ENCODE assay signal across 16 cellular contexts in the genomic region with DNA sequence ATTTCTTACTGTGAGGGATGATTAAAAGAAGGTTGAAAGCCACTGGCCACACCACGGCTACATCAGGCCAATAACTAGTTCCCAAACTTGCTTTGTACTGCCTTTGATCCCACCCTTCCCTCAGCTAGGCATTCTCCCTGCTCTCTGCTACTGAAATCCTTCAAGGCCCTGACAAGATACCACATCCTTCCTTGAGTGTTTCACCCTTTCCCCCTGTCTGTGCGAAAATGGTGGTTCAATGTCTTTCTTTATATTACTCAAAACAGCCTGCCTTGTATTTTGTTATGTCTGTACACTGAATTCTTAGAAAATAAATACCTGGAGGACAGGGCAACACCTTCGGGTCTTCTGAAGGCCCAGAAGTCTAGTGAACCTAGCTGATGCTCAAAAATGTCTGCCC. TPM values are rescaled to one million over a fixed set of nuclear protein-coding genes. Genes with fewer than 3 reads are reported as not detected.
DNase-seq lines count a peak whose midpoint lies in the region; ATAC-seq and TF ChIP-seq lines count a peak whose summit lies in the region.
"Had no signal": no experiment of that assay in that cellular context is flagged by ENCODE, and none has a peak within 500 bp of the region (broad histone marks: within the 10 kb centered on the region; RNA-seq: fewer than 3 reads in every experiment).

No MANE protein-coding gene starts in this region.

- CTCF ChIA-PET in CD4-positive, alpha-beta T cell (lab: Charles Lee) = interaction anchor here (0.6 to 1.3 kb wide), 3 partner anchors 8 to 250 kb away, joined by 3 read pairs; a partner anchor contains a TSS

- TF ChIP-seq CTCF in CD4-positive, alpha-beta T cell (IDR thresholded peaks at IDR 0.05) = no peak
- TF ChIP-seq CTCF in KMS-11 (conservative IDR thresholded peaks at IDR 0.05; ENCODE audit: low read depth, low read length) (no peak), neutrophil (IDR thresholded peaks at IDR 0.05) (no peak), BE2C (IDR thresholded peaks at IDR 0.05; ENCODE audit: low read depth, low read length) (no peak)

- H3K36me3 Mint-ChIP-seq in CD4-positive, alpha-beta T cell (ENCODE audit: low read depth) = peaks cover 19% of the 10 kb centered on the region
- H3K36me3 Mint-ChIP-seq in activated naive CD8-positive, alpha-beta T cell treated with anti-CD3 and anti-CD28 coated beads for 36 hours = peaks cover 3% of the 10 kb centered on the region

- H3K4me2 ChIP-seq in KMS-11 = no peak overlapping the region

- H3K27me3 ChIP-seq in CD4-positive, alpha-beta T cell (ENCODE audit: control insufficient read depth, insufficient read depth, low read length) = no peaks in the 10 kb centered on the region
- H3K27me3 ChIP-seq in KMS-11 (ENCODE audit: insufficient read depth, low read depth) (no peaks in the 10 kb centered on the region), neutrophil (no peaks in the 10 kb centered on the region), BE2C (no peaks in the 10 kb centered on the region)
- H3K27me3 ChIP-seq: suprapubic skin had no signal

- no peaks in the 10 kb centered on the region for H3K79me2 ChIP-seq in KMS-11 (ENCODE audit: insufficient read depth, low read depth)

- H3K27me3 Mint-ChIP-seq in CD4-positive, alpha-beta T cell = no peaks in the 10 kb centered on the region
- peaks cover 4% of the 10 kb centered on the region for H3K27me3 Mint-ChIP-seq in activated naive CD8-positive, alpha-beta T cell treated with anti-CD3 and anti-CD28 coated beads for 36 hours
- H3K27me3 Mint-ChIP-seq: progenitor cell of endocrine pancreas had no signal

- H3K4me1 Mint-ChIP-seq in CD4-positive, alpha-beta T cell (ENCODE audit: low read depth) = peaks cover 48% of the 10 kb centered on the region
- peaks cover 42% of the 10 kb centered on the region for H3K4me1 Mint-ChIP-seq in activated naive CD8-positive, alpha-beta T cell treated with anti-CD3 and anti-CD28 coated beads for 36 hours

- no peak for ATAC-seq in CD4-positive, alpha-beta T cell (ENCODE audit: poor library complexity)
- ATAC-seq in HG03045 (IDR thresholded peaks at IDR 0.05; ENCODE audit: unreplicated experiment) = no peak
- ATAC-seq: Right ventricle myocardium inferior had no signal

- H3K4me3 Mint-ChIP-seq in CD4-positive, alpha-beta T cell = peak overlapping the region; percentile 95
- no peak overlapping the region for H3K4me3 Mint-ChIP-seq in activated naive CD8-positive, alpha-beta T cell treated with anti-CD3 and anti-CD28 coated beads for 36 hours

- H3K27ac Mint-ChIP-seq in CD4-positive, alpha-beta T cell = no peak overlapping the region
- peak overlapping the region; percentile 55 for H3K27ac Mint-ChIP-seq in activated naive CD8-positive, alpha-beta T cell treated with anti-CD3 and anti-CD28 coated beads for 36 hours
- H3K27ac Mint-ChIP-seq: progenitor cell of endocrine pancreas had no signal

- intact Hi-C loops in CD4-positive, alpha-beta T cell (cut with DNase I, micrococcal nuclease) = loop anchor here in 1 of 2 experiments (5.0 to 10.0 kb wide), 4 partner anchors 624 to 1716 kb away; a partner anchor contains a TSS

- no peaks in the 10 kb centered on the region for H3K9me3 ChIP-seq in CD4-positive, alpha-beta T cell (ENCODE audit: control insufficient read depth, low read length)
- H3K9me3 ChIP-seq in neutrophil (no peaks in the 10 kb centered on the region), BE2C (no peaks in the 10 kb centered on the region)
- H3K9me3 ChIP-seq: suprapubic skin had no signal

- no peak overlapping the region for H3K9ac ChIP-seq in KMS-11

- H3K36me3 ChIP-seq in KMS-11 (ENCODE audit: insufficient read depth) (no peaks in the 10 kb centered on the region), neutrophil (peaks cover 3% of the 10 kb centered on the region), BE2C (no peaks in the 10 kb centered on the region)
- H3K36me3 ChIP-seq: suprapubic skin had no signal

- H3K4me3 ChIP-seq in KMS-11 (IDR thresholded peaks at IDR 0.05; ENCODE audit: insufficient read depth, low read depth, low read length) (no peak overlapping the region), neutrophil (ENCODE audit: low read depth in 1 of 2, low read length in 1 of 2) (peak overlapping the region in 1 of 2 experiments; percentile 77), BE2C (ENCODE audit: low read depth, low read length) (no peak overlapping the region)

- H2AFZ ChIP-seq in KMS-11 (ENCODE audit: low read depth) = peak overlapping the region; percentile 97

- H3K4me1 ChIP-seq in KMS-11 (ENCODE audit: low read depth, poor library complexity, severe bottlenecking) (peaks cover 9% of the 10 kb centered on the region), neutrophil (ENCODE audit: control insufficient read depth in 1 of 2, insufficient read depth in 1 of 2, low read depth in 1 of 2, low read length in 1 of 2) (peaks cover 59 to 66% of the 10 kb centered on the region in 2 experiments), BE2C (no peaks in the 10 kb centered on the region; the same call in 1 of the 2 replicates)

- H4K20me1 ChIP-seq in KMS-11 (ENCODE audit: insufficient read depth) = no peaks in the 10 kb centered on the region

- H3K9me3 Mint-ChIP-seq in CD4-positive, alpha-beta T cell = no peaks in the 10 kb centered on the region
- peaks cover 2% of the 10 kb centered on the region for H3K9me3 Mint-ChIP-seq in activated naive CD8-positive, alpha-beta T cell treated with anti-CD3 and anti-CD28 coated beads for 36 hours

- no peak overlapping the region for H3K27ac ChIP-seq in CD4-positive, alpha-beta T cell (ENCODE audit: low read depth, low read length)
- H3K27ac ChIP-seq in KMS-11 = no peak overlapping the region
- peak overlapping the region; percentile 94 for H3K27ac ChIP-seq in neutrophil
- H3K27ac ChIP-seq: suprapubic skin had no signal

- DNase-seq in CD4-positive, alpha-beta T cell = no peak
- DNase-seq in activated naive CD8-positive, alpha-beta T cell treated with anti-CD3 and anti-CD28 coated beads for 36 hours = no peak
- DNase-seq in BE2C (no peak), NCI-H2081 (lab: John Stamatoyannopoulos, UW) (no peak)
- DNase-seq: amniotic stem cell; CD8-positive, alpha-beta memory T cell; erythroblast; head of caudate nucleus; NCI-H2081 treated with DMSO at 0.1 percent for 48 hours; NCI-H69 had no signal

- POLR2A ChIA-PET in CD4-positive, alpha-beta T cell (lab: Charles Lee) = no interaction called here

RNA-seq across cellular contexts. Expression of a gene that starts 0.9 kb away (rescaled TPM):
- total RNA-seq in CD4-positive, alpha-beta T cell = 10 to 100 TPM; 56.8 to 61.2 TPM
- 10 to 100 TPM; 20.0 to 22.9 TPM for total RNA-seq in activated naive CD8-positive, alpha-beta T cell treated with anti-CD3 and anti-CD28 coated beads for 36 hours
- 16.2 TPM for polyA plus RNA-seq in BE2C (2012; ENCODE audit: insufficient read depth, insufficient read length, low read depth)
